In genomic region chr4:113962719-113963274, GRCh38 we compare ENCODE assay signal across 1 cellular context.
TF ChIP-seq lines count a peak whose summit lies in the region.

No MANE protein-coding gene starts in this region.

TF ChIP-seq in endothelial cell of umbilical vein, 7 proteins besides CTCF, POLR2A, EP300 and RAD21 (continued from another document):
- no peak for TF ChIP-seq JUN (IDR thresholded peaks at IDR 0.05; ENCODE audit: borderline replicate concordance, insufficient read depth, insufficient read length, low read depth)
TF ChIP-seq in endothelial cell of umbilical vein: peak in this region for 0.
